ENCODE assay signal across 7 cellular contexts in genomic region chr2:217331577-217332139, GRCh38.
DNase-seq lines count a peak whose midpoint lies in the region; ATAC-seq, FAIRE-seq and TF ChIP-seq lines count a peak whose summit lies in the region.

No MANE protein-coding gene starts in this region.

- DNase-seq in choroid plexus epithelial cell (ENCODE audit: low read depth): peak; percentile 87
- DNase-seq in HepG2 (ENCODE audit: low spot score): peak; percentile 99
- DNase-seq in type B pancreatic cell (ENCODE audit: extremely low spot score, unreplicated experiment): no peak
- DNase-seq in cerebellar nuclear complex (lab: John Stamatoyannopoulos, UW): no peak
- DNase-seq in amygdala (lab: John Stamatoyannopoulos, UW): no peak
- DNase-seq in ACHN: no peak

- no peaks in the 10 kb centered on the region for H3K9me3 Mint-ChIP-seq in type B pancreatic cell

- peak overlapping the region; percentile 50 for H3K4me3 Mint-ChIP-seq in type B pancreatic cell

- 0% methylated on average over 1 of the region's 1 CpG for WGBS in HepG2 (ENCODE audit: low lambda C conversion rate)

- TF ChIP-seq POLR2A in HepG2 (IDR thresholded peaks at IDR 0.05; ENCODE audit: insufficient read depth in 1 of 2, low read depth in 2 of 2, low read length in 2 of 2): peak in 1 of 2 experiments; percentile 50; a peak in 1 of 4 replicates

- peaks cover 4% of the 10 kb centered on the region for H3K27me3 Mint-ChIP-seq in type B pancreatic cell

- peak overlapping the region; percentile 95 for H3K27ac Mint-ChIP-seq in type B pancreatic cell

- intact Hi-C loops in HepG2 (cut with micrococcal nuclease; ENCODE audit: unreplicated experiment): loop anchor here (10.0 kb wide), 1 partner anchor 637 kb away; the partner anchor contains the start of gene IGFBP5

- H3K27me3 ChIP-seq in HUES48 (ENCODE audit: control insufficient read depth, insufficient read depth, low read length) (no peaks in the 10 kb centered on the region), HepG2 (ENCODE audit: control insufficient read depth in 1 of 2, insufficient read depth in 2 of 2, low read length in 2 of 2) (no peaks in the 10 kb centered on the region)

- in situ Hi-C loops in HepG2 (cut with HindIII; ENCODE audit: extremely low pct_ligation_motif_present, low pct_unique_long_range_greater_than_20kb): loop anchor here (25.0 kb wide), 1 partner anchor 819 kb away; no protein-coding TSS in a partner anchor
- in situ Hi-C loops in ACHN (cut with HindIII; ENCODE audit: low pct_ligation_motif_present, low pct_unique_long_range_greater_than_20kb, low sequenced_read_pairs): no loop called here

- H3K4me2 ChIP-seq in HepG2 (ENCODE audit: low read depth, low read length): peak overlapping the region; percentile 64

- H3K36me3 ChIP-seq in HUES48 (ENCODE audit: control insufficient read depth, insufficient read depth, low read length) (no peaks in the 10 kb centered on the region), HepG2 (replicated peaks in 1 of 2; ENCODE audit: control insufficient read depth in 1 of 2, insufficient read depth in 2 of 2, low read length in 2 of 2) (no peaks in the 10 kb centered on the region)

- peaks cover 43% of the 10 kb centered on the region for H3K4me1 Mint-ChIP-seq in type B pancreatic cell (ENCODE audit: unreplicated experiment)

- CTCF ChIA-PET in HepG2 (lab: Yijun Ruan, JAX; ENCODE audit: low intra/inter-chr PET ratio, low total read pairs): no interaction called here

- no peaks in the 10 kb centered on the region for H3K9me3 ChIP-seq in HUES48 (ENCODE audit: control insufficient read depth, insufficient read depth, low read length)
- H3K9me3 ChIP-seq in HepG2 (ENCODE audit: low read length): no peaks in the 10 kb centered on the region

- BruUV-seq in HepG2 (replicated peaks; lab: Mats Ljungman, UMichigan): no TSS peak

- TF ChIP-seq CTCF in choroid plexus epithelial cell (conservative IDR thresholded peaks at IDR 0.05; ENCODE audit: low read depth, low read length) (no peak), HepG2 (CRISPR knock-in tag; IDR thresholded peaks at IDR 0.05) (no peak), type B pancreatic cell (conservative IDR thresholded peaks at IDR 0.05) (no peak)

- H3K9ac ChIP-seq in HUES48 (ENCODE audit: low read depth, low read length) (no peak overlapping the region), HepG2 (ENCODE audit: insufficient read depth, low read depth, low read length) (peak overlapping the region; percentile 76)

- H3K36me3 Mint-ChIP-seq in type B pancreatic cell: no peaks in the 10 kb centered on the region

- no peaks in the 10 kb centered on the region for H4K20me1 ChIP-seq in HepG2 (ENCODE audit: insufficient read depth, low read length)

- H3K27ac ChIP-seq in HUES48 (ENCODE audit: low read depth, low read length) (peak overlapping the region; percentile 61), HepG2 (ENCODE audit: extremely low read length, insufficient read depth, low read length) (peak overlapping the region; percentile 85)

- peak in 1 of 2 experiments; percentile 93; a peak in 2 of 4 replicates for TF ChIP-seq EP300 in HepG2 (IDR thresholded peaks at IDR 0.05; ENCODE audit: low read depth in 2 of 2, low read length in 2 of 2)
- peak; percentile 89 for TF ChIP-seq EP300 in HepG2 (CRISPR knock-in tag; IDR thresholded peaks at IDR 0.05; ENCODE audit: borderline replicate concordance)

- H3K79me2 ChIP-seq in HepG2 (ENCODE audit: insufficient read depth, low read length): no peaks in the 10 kb centered on the region

- FAIRE-seq in HepG2 (lab: Jason Lieb, UNC): peak; percentile 97

- H3K4me1 ChIP-seq in HUES48 (ENCODE audit: control insufficient read depth, insufficient read depth, low read length) (peaks cover 24% of the 10 kb centered on the region), HepG2 (ENCODE audit: insufficient read depth, low read length) (peaks cover 58% of the 10 kb centered on the region)

- no peak for TF ChIP-seq RAD21 in HepG2 (CRISPR knock-in tag; IDR thresholded peaks at IDR 0.05)

- POLR2A ChIA-PET in HepG2 (lab: Yijun Ruan, JAX): interaction anchor here (0.6 to 1.4 kb wide), 4 partner anchors 13 to 570 kb away, joined by 3 read pairs; no protein-coding TSS in a partner anchor

- H2AFZ ChIP-seq in HepG2 (ENCODE audit: low read length): no peak overlapping the region

- no peak overlapping the region for H3K4me3 ChIP-seq in HUES48 (ENCODE audit: low read depth, low read length)
- no peak overlapping the region for H3K4me3 ChIP-seq in choroid plexus epithelial cell (ENCODE audit: low read depth, low read length)
- H3K4me3 ChIP-seq in HepG2 (replicated peaks in 1 of 3; ENCODE audit: insufficient read depth in 1 of 3, low read depth in 2 of 3, low read length in 3 of 3): peak overlapping the region in 1 of 3 experiments; percentile 24; a peak in 1 of 6 replicates

- peak; percentile 98 for ATAC-seq in HepG2

TF ChIP-seq in HepG2, 621 proteins besides CTCF, POLR2A, EP300 and RAD21 (continues in another document):
- TF ChIP-seq RERE (CRISPR knock-in tag; IDR thresholded peaks at IDR 0.05; ENCODE audit: low read depth): peak; percentile 85; the same call in 1 of the 2 replicates
- TF ChIP-seq FOXK2 (IDR thresholded peaks at IDR 0.05): peak; percentile 87
- TF ChIP-seq CSRNP1 (CRISPR knock-in tag; IDR thresholded peaks at IDR 0.05): 0 out of 2 replicates have a peak, but pooled peaks have one; percentile 42
- peak; percentile 97; the same call in 1 of the 2 replicates for TF ChIP-seq ZKSCAN8 (CRISPR knock-in tag; IDR thresholded peaks at IDR 0.05; ENCODE audit: borderline replicate concordance)
- TF ChIP-seq MEIS2 (CRISPR knock-in tag; IDR thresholded peaks at IDR 0.05): peak; percentile 72
- peak; percentile 93 for TF ChIP-seq PPARG (CRISPR knock-in tag; conservative IDR thresholded peaks at IDR 0.05)
- peak; percentile 25; the same call in 1 of the 2 replicates for TF ChIP-seq NFYC (CRISPR knock-in tag; IDR thresholded peaks at IDR 0.05)
- TF ChIP-seq TCF12 (IDR thresholded peaks at IDR 0.05): no peak
- TF ChIP-seq TCF12 (CRISPR knock-in tag; IDR thresholded peaks at IDR 0.05): no peak
- peak; percentile 86 for TF ChIP-seq ZNF501 (CRISPR knock-in tag; IDR thresholded peaks at IDR 0.05)
- TF ChIP-seq ZNF343 (CRISPR knock-in tag; IDR thresholded peaks at IDR 0.05): peak; percentile 77; the same call in 1 of the 2 replicates
- 0 out of 2 replicates have a peak, but pooled peaks have one; percentile 54 for TF ChIP-seq ZNF557 (CRISPR knock-in tag; IDR thresholded peaks at IDR 0.05)
- TF ChIP-seq NPAS2 (CRISPR knock-in tag; IDR thresholded peaks at IDR 0.05; ENCODE audit: borderline replicate concordance): no peak
- TF ChIP-seq ZNF709 (CRISPR knock-in tag; IDR thresholded peaks at IDR 0.05): 0 out of 2 replicates have a peak, but pooled peaks have one; percentile 37

Comparison
In these comparisons a context has a peak if more than half of its experiments do, and no peak if none do; other contexts are left out.
1. DNase-seq: peak in choroid plexus epithelial cell (single experiment) and HepG2 (single experiment); none in type B pancreatic cell (single experiment), cerebellar nuclear complex (0 of 2), amygdala (0 of 56) and ACHN (single experiment).